In the genomic region with DNA sequence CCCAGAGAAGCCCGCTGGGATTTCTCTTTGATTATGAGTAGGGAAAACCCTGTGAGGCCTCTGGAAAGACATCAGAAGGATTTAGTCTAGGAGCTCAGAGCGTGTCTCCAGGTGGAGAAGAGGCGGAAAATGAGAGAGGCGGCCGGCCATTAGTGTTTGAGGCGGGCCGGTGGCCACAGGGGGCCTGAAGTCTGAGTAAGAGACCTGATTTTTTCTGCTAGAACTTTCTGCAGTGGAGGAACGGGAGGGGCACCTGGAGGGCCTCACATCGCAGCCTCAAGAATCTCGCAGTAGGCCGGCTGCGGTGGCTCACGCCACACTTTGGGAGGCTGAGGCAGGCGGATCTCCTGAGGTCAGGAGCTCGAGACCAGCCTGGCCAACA, we compare ENCODE assay signal across 14 cellular contexts. TPM values are rescaled to one million over a fixed set of nuclear protein-coding genes. Genes with fewer than 3 reads are reported as not detected.
DNase-seq lines count a peak whose midpoint lies in the region; ATAC-seq and TF ChIP-seq lines count a peak whose summit lies in the region.
"Had no signal": no experiment of that assay in that cellular context is flagged by ENCODE, and none has a peak within 500 bp of the region (broad histone marks: within the 10 kb centered on the region; RNA-seq: fewer than 3 reads in every experiment).

No MANE protein-coding gene starts in this region.

- H3K27ac ChIP-seq in brain microvascular endothelial cell: peak overlapping the region; percentile 42
- H3K27ac ChIP-seq in sigmoid colon: peak overlapping the region; percentile 67 to 88 (median 71)

- H3K27me3 ChIP-seq in brain microvascular endothelial cell (replicated peaks): no peaks in the 10 kb centered on the region
- H3K27me3 ChIP-seq in sigmoid colon: no peaks in the 10 kb centered on the region

- 84 to 85% methylated on average over 15 of the region's 15 CpGs for WGBS in sigmoid colon, 2 donors

- no peaks in the 10 kb centered on the region for H3K36me3 Mint-ChIP-seq in type B pancreatic cell
- H3K36me3 Mint-ChIP-seq: activated CD4-positive, alpha-beta memory T cell treated with anti-CD3 and anti-CD28 coated beads for 36 hours had no signal

- POLR2A ChIA-PET in AG04449 (lab: Yijun Ruan, JAX): no interaction called here

- CTCF ChIA-PET in AG04449 (lab: Yijun Ruan, JAX): interaction anchor here (1.1 kb wide), 1 partner anchor 30 kb away, joined by 3 read pairs; no protein-coding TSS in a partner anchor

- H3K4me3 Mint-ChIP-seq in type B pancreatic cell: no peak overlapping the region
- H3K4me3 Mint-ChIP-seq: activated CD4-positive, alpha-beta memory T cell treated with anti-CD3 and anti-CD28 coated beads for 36 hours had no signal

- TF ChIP-seq CTCF in AG04449 (IDR thresholded peaks at IDR 0.05; ENCODE audit: insufficient read depth, low read length, missing control alignments) (no peak), brain microvascular endothelial cell (IDR thresholded peaks at IDR 0.05; ENCODE audit: low read depth, low read length, missing control alignments) (no peak), sigmoid colon (IDR thresholded peaks at IDR 0.05) (no peak), type B pancreatic cell (conservative IDR thresholded peaks at IDR 0.05) (no peak)

- H3K4me3 ChIP-seq in AG04449 (ENCODE audit: low read depth, low read length): peak overlapping the region; percentile 46
- peak overlapping the region; percentile 58 for H3K4me3 ChIP-seq in brain microvascular endothelial cell (ENCODE audit: low read depth, low read length)
- H3K4me3 ChIP-seq in sigmoid colon: peak overlapping the region; percentile 31 to 68 (median 42)

- intact Hi-C loops in left ventricle myocardium superior (cut with micrococcal nuclease): no loop called here
- intact Hi-C loops in sigmoid colon (cut with DNase I): loop anchor here (2.0 kb wide), 2 partner anchors 29 to 77 kb away; a partner anchor contains a TSS

- ATAC-seq in left ventricle myocardium superior (peak; percentile 11), GM18517 (IDR thresholded peaks at IDR 0.05; ENCODE audit: unreplicated experiment) (no peak), GM21390 (IDR thresholded peaks at IDR 0.05; ENCODE audit: unreplicated experiment) (no peak)

- H3K4me1 Mint-ChIP-seq in type B pancreatic cell (ENCODE audit: unreplicated experiment): no peaks in the 10 kb centered on the region

- H3K36me3 ChIP-seq in brain microvascular endothelial cell (replicated peaks): no peaks in the 10 kb centered on the region
- no peaks in the 10 kb centered on the region for H3K36me3 ChIP-seq in sigmoid colon

- no peak for TF ChIP-seq EP300 in sigmoid colon (IDR thresholded peaks at IDR 0.05)

- no peak for TF ChIP-seq POLR2A in sigmoid colon (IDR thresholded peaks at IDR 0.05)

- H3K27ac Mint-ChIP-seq in type B pancreatic cell: no peak overlapping the region
- H3K27ac Mint-ChIP-seq: activated CD4-positive, alpha-beta memory T cell treated with anti-CD3 and anti-CD28 coated beads for 36 hours; progenitor cell of endocrine pancreas had no signal

- no peaks in the 10 kb centered on the region for H3K9me3 ChIP-seq in sigmoid colon

- DNase-seq in AG04449 (ENCODE audit: low read depth, low spot score) (no peak), brain microvascular endothelial cell (no peak), left ventricle myocardium superior (no peak), sigmoid colon (no peak), NCI-H1417 (lab: John Stamatoyannopoulos, UW) (no peak), type B pancreatic cell (ENCODE audit: extremely low spot score, unreplicated experiment) (no peak)
- DNase-seq: ACHN, cortex of kidney, NCI-H1092 treated with DMSO at 0.1 percent for 48 hours, NCI-H524 treated with DMSO at 0.1 percent for 48 hours had no signal

- peaks cover 5% of the 10 kb centered on the region for H3K9me3 Mint-ChIP-seq in type B pancreatic cell
- H3K9me3 Mint-ChIP-seq: activated CD4-positive, alpha-beta memory T cell treated with anti-CD3 and anti-CD28 coated beads for 36 hours had no signal

- in situ Hi-C loops in brain microvascular endothelial cell (cut with HindIII; ENCODE audit: low pct_ligation_motif_present, low sequenced_read_pairs): no loop called here

- H3K4me1 ChIP-seq in sigmoid colon: peaks cover 0 to 16% (median 10%) of the 10 kb centered on the region in 4 donors

- H3K27me3 Mint-ChIP-seq in type B pancreatic cell: no peaks in the 10 kb centered on the region

RNA-seq across cellular contexts. Expression of a gene that starts 28.5 kb away (rescaled TPM):
- total RNA-seq in left ventricle myocardium superior (95.1 TPM), sigmoid colon (100 to 1,000 TPM in 2 of 4 donors, 10 to 100 TPM in 2; 95.3 to 134 (median 98.0) TPM), type B pancreatic cell (ENCODE audit: low replicate concordance) (42.1 and 57.6 TPM in 2 replicates)
- 10 to 100 TPM; 11.3 to 27.6 (median 16.1) TPM for polyA plus RNA-seq in sigmoid colon

RNA-seq across cellular contexts. Expression of a gene that starts 33.8 kb away (rescaled TPM):
- 10.2 TPM for total RNA-seq in left ventricle myocardium superior
- 10 to 100 TPM; 12.5 to 27.3 (median 16.4) TPM for total RNA-seq in sigmoid colon
- polyA plus RNA-seq in sigmoid colon: 10 to 100 TPM; 13.4 to 23.0 (median 15.6) TPM
- total RNA-seq in type B pancreatic cell (ENCODE audit: low replicate concordance): 27.4 and 28.5 TPM in 2 replicates
